19 cellular contexts compared by ENCODE assay signal in genomic region chr5:10903786-10904560, GRCh38.
DNase-seq lines count a peak whose midpoint lies in the region; ATAC-seq and TF ChIP-seq lines count a peak whose summit lies in the region.
"Had no signal": no experiment of that assay in that cellular context is flagged by ENCODE, and none has a peak within 500 bp of the region (broad histone marks: within the 10 kb centered on the region; RNA-seq: fewer than 3 reads in every experiment).

No MANE protein-coding gene starts in this region.

- no peak for TF ChIP-seq CTCF in nephron progenitor cell (IDR thresholded peaks at IDR 0.05)

- H3K27ac Mint-ChIP-seq in nephron progenitor cell: peak overlapping the region; percentile 74
- H3K27ac Mint-ChIP-seq: CD4-positive, alpha-beta memory T cell; HFFc6 had no signal

- ATAC-seq in HG02759 (IDR thresholded peaks at IDR 0.05; ENCODE audit: unreplicated experiment) (no peak), GM19328 (IDR thresholded peaks at IDR 0.05; ENCODE audit: unreplicated experiment) (no peak)
- ATAC-seq: A549, HCT116 had no signal

- H3K9me3 Mint-ChIP-seq in nephron progenitor cell: no peaks in the 10 kb centered on the region

- H3K4me1 Mint-ChIP-seq in nephron progenitor cell: peaks cover 39% of the 10 kb centered on the region
- H3K4me1 Mint-ChIP-seq: CD14-positive monocyte; CD4-positive, alpha-beta memory T cell had no signal

- peak; percentile 43 for DNase-seq in Ammon's horn (ENCODE audit: low spot score)
- peak; percentile 19 for DNase-seq in NCI-H446 treated with DMSO at 0.1 percent for 48 hours (lab: John Stamatoyannopoulos, UW)
- DNase-seq in cerebellar cortex (ENCODE audit: low spot score): peak; percentile 83
- no peak for DNase-seq in nephron progenitor cell
- DNase-seq in posterior vena cava (ENCODE audit: low spot score): no peak
- DNase-seq in germinal center (ENCODE audit: low spot score): no peak
- DNase-seq: AML-193; CD4-positive, alpha-beta memory T cell; DMS153; DMS79; GF-D8; GM23248; HFFc6; IMR-90 had no signal

- H3K36me3 Mint-ChIP-seq in nephron progenitor cell (ENCODE audit: low read depth): no peaks in the 10 kb centered on the region
- H3K36me3 Mint-ChIP-seq: CD14-positive monocyte; CD4-positive, alpha-beta memory T cell had no signal

- peaks cover 8% of the 10 kb centered on the region for H3K27me3 Mint-ChIP-seq in nephron progenitor cell (ENCODE audit: low read depth, poor library complexity)

- no peak overlapping the region for H3K4me3 Mint-ChIP-seq in nephron progenitor cell
- H3K4me3 Mint-ChIP-seq: CD14-positive monocyte; CD4-positive, alpha-beta memory T cell; HFFc6 had no signal

- intact Hi-C loops in posterior vena cava (cut with DNase I): no loop called here

Comparison
In these comparisons a context has a peak if more than half of its experiments do, and no peak if none do; other contexts are left out.
1. DNase-seq: peak in Ammon's horn (single experiment), NCI-H446 treated with DMSO at 0.1 percent for 48 hours (single experiment) and cerebellar cortex (single experiment); none in nephron progenitor cell (single experiment), posterior vena cava (single experiment) and germinal center (single experiment).